In genomic region chr11:40537734-40538133, GRCh38 we compare ENCODE assay signal across 28 cellular contexts.
"Had no signal": no experiment of that assay in that cellular context is flagged by ENCODE, and none has a peak within 500 bp of the region (broad histone marks: within the 10 kb centered on the region; RNA-seq: fewer than 3 reads in every experiment).

No MANE protein-coding gene starts in this region.

- H3K9me3 Mint-ChIP-seq: nephron, neural progenitor cell had no signal

- H3K27ac ChIP-seq: neural progenitor cell, ovary, parathyroid adenoma, psoas muscle, right lobe of liver, sigmoid colon, stomach, thoracic aorta, thyroid gland, tibial nerve, upper lobe of left lung, vagina had no signal

- H3K36me3 Mint-ChIP-seq: neural progenitor cell; stimulated activated effector memory CD8-positive, alpha-beta T cell treated with anti-CD3 and anti-CD28 coated beads, Interleukin-12 subunit alpha, Interleukin-12 subunit beta, amount 100 ng/mL, for 72 hours; stimulated activated naive B cell treated with anti-CD40 and anti-IgM and Interleukin-4, amounts not matched to agents 10 μg/mL and 1 μg/mL and 100 μg/mL, for 72 hours had no signal

- H3K4me3 Mint-ChIP-seq: natural killer cell; nephron; neural progenitor cell; stimulated activated effector memory CD8-positive, alpha-beta T cell treated with anti-CD3 and anti-CD28 coated beads, Interleukin-12 subunit alpha, Interleukin-12 subunit beta, amount 100 ng/mL, for 72 hours; stimulated activated naive B cell treated with anti-CD40 and anti-IgM and Interleukin-4, amounts not matched to agents 10 μg/mL and 1 μg/mL and 100 μg/mL, for 72 hours; stimulated activated naive CD8-positive, alpha-beta T cell treated with anti-CD3 and anti-CD28 coated beads, Interleukin-15, Interleukin-2, amounts not matched to agents 100 ng/mL and 50 ng/mL, for 24 hours had no signal

- DNase-seq: natural killer cell; occipital lobe; ovary; posterior cingulate gyrus; psoas muscle; right cardiac atrium; right lobe of liver; sigmoid colon; small intestine; stimulated activated CD4-positive, alpha-beta T cell treated with anti-CD3 and anti-CD28 coated beads, Interleukin-15, amount 100 ng/mL, for 24 hours; stimulated activated CD4-positive, alpha-beta T cell treated with anti-CD3 and anti-CD28 coated beads, Interleukin-2, amount 100 ng/mL, for 24 hours; stimulated activated CD4-positive, alpha-beta T cell treated with anti-CD3 and anti-CD28 coated beads, Interleukin-2, amount 100 ng/mL, for 48 hours; stimulated activated CD4-positive, alpha-beta T cell treated with anti-CD3 and anti-CD28 coated beads, Interleukin-4, amount 100 ng/mL, for 24 hours; stimulated activated naive B cell treated with anti-CD40 and anti-IgM and Interleukin-4, amounts not matched to agents 10 μg/mL and 1 μg/mL and 100 μg/mL, for 72 hours; stimulated activated naive CD4-positive, alpha-beta T cell treated with Interleukin-2 at 50 U/mL for 16 hours; stomach; thyroid gland; trophoblast cell; upper lobe of left lung had no signal

- H3K9me3 ChIP-seq: ovary, psoas muscle, right lobe of liver, sigmoid colon, stomach, thoracic aorta, thyroid gland, tibial nerve, upper lobe of left lung, vagina had no signal

- ATAC-seq: natural killer cell; psoas muscle; right cardiac atrium; right lobe of liver; stimulated activated effector memory CD8-positive, alpha-beta T cell treated with anti-CD3 and anti-CD28 coated beads, Interleukin-12 subunit alpha, Interleukin-12 subunit beta, amount 100 ng/mL, for 72 hours; stimulated activated naive B cell treated with anti-CD40 and anti-IgM and Interleukin-4, amounts not matched to agents 10 μg/mL and 1 μg/mL and 100 μg/mL, for 72 hours had no signal

- H3K27me3 ChIP-seq: neural progenitor cell, ovary, right lobe of liver, sigmoid colon, stomach, thyroid gland, tibial nerve, upper lobe of left lung, vagina had no signal

- H3K36me3 ChIP-seq: neural progenitor cell, ovary, right lobe of liver, sigmoid colon, stomach, thoracic aorta, thyroid gland, tibial nerve, upper lobe of left lung, vagina had no signal

- H3K4me1 ChIP-seq: parathyroid adenoma, psoas muscle, right lobe of liver, sigmoid colon, stomach, thyroid gland, tibial nerve, upper lobe of left lung, vagina had no signal

- H3K27ac Mint-ChIP-seq: natural killer cell; nephron; neural progenitor cell; progenitor cell of endocrine pancreas; stimulated activated effector memory CD8-positive, alpha-beta T cell treated with anti-CD3 and anti-CD28 coated beads, Interleukin-12 subunit alpha, Interleukin-12 subunit beta, amount 100 ng/mL, for 72 hours; stimulated activated naive B cell treated with anti-CD40 and anti-IgM and Interleukin-4, amounts not matched to agents 10 μg/mL and 1 μg/mL and 100 μg/mL, for 72 hours; stimulated activated naive CD8-positive, alpha-beta T cell treated with anti-CD3 and anti-CD28 coated beads, Interleukin-15, Interleukin-2, amounts not matched to agents 100 ng/mL and 50 ng/mL, for 24 hours had no signal

- H3K4me1 Mint-ChIP-seq: natural killer cell; stimulated activated effector memory CD8-positive, alpha-beta T cell treated with anti-CD3 and anti-CD28 coated beads, Interleukin-12 subunit alpha, Interleukin-12 subunit beta, amount 100 ng/mL, for 72 hours; stimulated activated naive B cell treated with anti-CD40 and anti-IgM and Interleukin-4, amounts not matched to agents 10 μg/mL and 1 μg/mL and 100 μg/mL, for 72 hours had no signal

- H3K27me3 Mint-ChIP-seq: progenitor cell of endocrine pancreas; stimulated activated naive B cell treated with anti-CD40 and anti-IgM and Interleukin-4, amounts not matched to agents 10 μg/mL and 1 μg/mL and 100 μg/mL, for 72 hours; stimulated activated naive CD8-positive, alpha-beta T cell treated with anti-CD3 and anti-CD28 coated beads, Interleukin-15, Interleukin-2, amounts not matched to agents 100 ng/mL and 50 ng/mL, for 24 hours had no signal

- H3K4me3 ChIP-seq: neural progenitor cell, ovary, psoas muscle, right lobe of liver, sigmoid colon, stomach, thoracic aorta, thyroid gland, tibial nerve, upper lobe of left lung, vagina had no signal
